ENCODE assay signal across 15 cellular contexts in genomic region chr14:64773046-64773445, GRCh38.
DNase-seq lines count a peak whose midpoint lies in the region; ATAC-seq, FAIRE-seq and TF ChIP-seq lines count a peak whose summit lies in the region.
"Had no signal": no experiment of that assay in that cellular context is flagged by ENCODE, and none has a peak within 500 bp of the region (broad histone marks: within the 10 kb centered on the region; RNA-seq: fewer than 3 reads in every experiment).

No MANE protein-coding gene starts in this region.

- no peak overlapping the region for H3K9ac ChIP-seq in HepG2 (ENCODE audit: insufficient read depth, low read depth, low read length)
- H3K9ac ChIP-seq in neuronal stem cell (ENCODE audit: low read depth, low read length, poor library complexity): no peak overlapping the region
- H3K9ac ChIP-seq: BLaER1 treated with 17β-estradiol and CSF1 and Interleukin-3, amounts not matched to agents 10 nM and 100 nM had no signal

- TF ChIP-seq RAD21 in HepG2 (CRISPR knock-in tag; IDR thresholded peaks at IDR 0.05): no peak

- H3K36me3 ChIP-seq in HepG2 (replicated peaks in 1 of 2; ENCODE audit: control insufficient read depth in 1 of 2, insufficient read depth in 2 of 2, low read length in 2 of 2) (no peaks in the 10 kb centered on the region), right lobe of liver (no peaks in the 10 kb centered on the region), bronchial epithelial cell (ENCODE audit: control insufficient read depth, insufficient read depth, low read length) (no peaks in the 10 kb centered on the region), neuronal stem cell (replicated peaks in 1 of 2; ENCODE audit: control insufficient read depth in 2 of 2, insufficient read depth in 2 of 2, low read length in 2 of 2) (no peaks in the 10 kb centered on the region)
- H3K36me3 ChIP-seq: BLaER1 treated with 17β-estradiol and CSF1 and Interleukin-3, amounts not matched to agents 10 nM and 100 nM had no signal

- H2BK120ac ChIP-seq in neuronal stem cell (ENCODE audit: low read depth, low read length): no peak overlapping the region

- POLR2A ChIA-PET in HepG2 (lab: Yijun Ruan, JAX): no interaction called here

- DNase-seq in HepG2 (ENCODE audit: low spot score) (no peak), right lobe of liver (no peak), bronchial epithelial cell (ENCODE audit: low read depth) (no peak), neuronal stem cell (ENCODE audit: low spot score) (no peak), mucosa of gallbladder (ENCODE audit: low spot score) (no peak)
- DNase-seq: Calu3; CD8-positive, alpha-beta T cell; DMS79 treated with DMSO at 0.1 percent for 48 hours; HFFc6; KBM-7 had no signal

- no peaks in the 10 kb centered on the region for H3K9me3 ChIP-seq in HepG2 (ENCODE audit: low read length)
- H3K9me3 ChIP-seq in right lobe of liver: no peaks in the 10 kb centered on the region
- H3K9me3 ChIP-seq in neuronal stem cell (replicated peaks in 1 of 2; ENCODE audit: control insufficient read depth in 2 of 2, insufficient read depth in 1 of 2, low read depth in 1 of 2, low read length in 2 of 2): peaks cover 8 to 25% of the 10 kb centered on the region in 2 donors

- no peak overlapping the region for H4K8ac ChIP-seq in neuronal stem cell (ENCODE audit: low read depth, low read length)

- H2BK5ac ChIP-seq in neuronal stem cell (ENCODE audit: low read length): peak overlapping the region; percentile 33

- H4K20me1 ChIP-seq in HepG2 (ENCODE audit: insufficient read depth, low read length): no peaks in the 10 kb centered on the region
- H4K20me1 ChIP-seq: BLaER1 treated with 17β-estradiol and CSF1 and Interleukin-3, amounts not matched to agents 10 nM and 100 nM had no signal

- H3K4ac ChIP-seq in neuronal stem cell (ENCODE audit: low read length): no peak overlapping the region

- peaks cover 1% of the 10 kb centered on the region for H3K4me1 ChIP-seq in HepG2 (ENCODE audit: insufficient read depth, low read length)
- H3K4me1 ChIP-seq in right lobe of liver: peaks cover 0 to 3% (median under 1%) of the 10 kb centered on the region in 4 donors
- peaks cover 0 to 4% of the 10 kb centered on the region in 2 donors for H3K4me1 ChIP-seq in neuronal stem cell (ENCODE audit: control insufficient read depth in 2 of 2, insufficient read depth in 1 of 2, low read depth in 1 of 2, low read length in 2 of 2)

- H3K23ac ChIP-seq in neuronal stem cell (ENCODE audit: low read depth, low read length, poor library complexity): no peak overlapping the region

- H2BK12ac ChIP-seq in neuronal stem cell (ENCODE audit: low read length): no peak overlapping the region

- TF ChIP-seq POLR2A in HepG2 (IDR thresholded peaks at IDR 0.05; ENCODE audit: insufficient read depth in 1 of 2, low read depth in 2 of 2, low read length in 2 of 2) (no peak), right lobe of liver (IDR thresholded peaks at IDR 0.05) (no peak)

- intact Hi-C loops in HepG2 (cut with micrococcal nuclease; ENCODE audit: unreplicated experiment) (loop anchor here (5.0 kb wide), 1 partner anchor 119 kb away; no protein-coding TSS in a partner anchor), right lobe of liver (cut with DNase I) (loop anchor here in 1 of 2 donors (10.0 kb wide), 1 partner anchor 102 kb away; the partner anchor contains the start of gene SPTB)

- H3K27ac ChIP-seq in HepG2 (ENCODE audit: extremely low read length, insufficient read depth, low read length) (no peak overlapping the region), right lobe of liver (no peak overlapping the region), neuronal stem cell (replicated peaks; ENCODE audit: low read length) (no peak overlapping the region)
- H3K27ac ChIP-seq: BLaER1 treated with 17β-estradiol and CSF1 and Interleukin-3, amounts not matched to agents 10 nM and 100 nM had no signal

- no peak for TF ChIP-seq EP300 in HepG2 (IDR thresholded peaks at IDR 0.05; ENCODE audit: low read depth in 2 of 2, low read length in 2 of 2)
- no peak for TF ChIP-seq EP300 in HepG2 (CRISPR knock-in tag; IDR thresholded peaks at IDR 0.05; ENCODE audit: borderline replicate concordance)

- no peak for TF ChIP-seq CTCF in HepG2 (CRISPR knock-in tag; IDR thresholded peaks at IDR 0.05)
- no peak for TF ChIP-seq CTCF in right lobe of liver (IDR thresholded peaks at IDR 0.05)
- TF ChIP-seq CTCF in bronchial epithelial cell (IDR thresholded peaks at IDR 0.05; ENCODE audit: insufficient read depth, low read length, severe bottlenecking): no peak

- no peak for FAIRE-seq in HepG2 (lab: Jason Lieb, UNC)
- peak; percentile 7 for FAIRE-seq in bronchial epithelial cell (lab: Jason Lieb, UNC)
- FAIRE-seq: GM12891 had no signal

- H2AK5ac ChIP-seq in neuronal stem cell (ENCODE audit: low read depth, low read length): peak overlapping the region; percentile 6

- no peak overlapping the region for H4K91ac ChIP-seq in neuronal stem cell (ENCODE audit: low read depth, low read length, poor library complexity)

- H3K79me1 ChIP-seq in neuronal stem cell (ENCODE audit: low read depth, low read length): no peaks in the 10 kb centered on the region

- in situ Hi-C loops in HepG2 (cut with HindIII; ENCODE audit: extremely low pct_ligation_motif_present, low pct_unique_long_range_greater_than_20kb): no loop called here

- CTCF ChIA-PET in HepG2 (lab: Yijun Ruan, JAX; ENCODE audit: low intra/inter-chr PET ratio, low total read pairs): no interaction called here

- H3K4me3 ChIP-seq in HepG2 (replicated peaks in 1 of 3; ENCODE audit: insufficient read depth in 1 of 3, low read depth in 2 of 3, low read length in 3 of 3) (no peak overlapping the region), right lobe of liver (no peak overlapping the region), bronchial epithelial cell (ENCODE audit: low read depth, low read length) (no peak overlapping the region), neuronal stem cell (ENCODE audit: low read length in 2 of 2) (no peak overlapping the region)
- H3K4me3 ChIP-seq: BLaER1 treated with 17β-estradiol and CSF1 and Interleukin-3, amounts not matched to agents 10 nM and 100 nM; GM23338 had no signal

- WGBS in HepG2 (ENCODE audit: low lambda C conversion rate): 70% methylated on average over 12 of the region's 18 CpGs
- no CpG with 5 or more reads among the region's 18 CpGs for whole genome bisulfite sequencing in right lobe of liver (ENCODE audit: insufficient coverage, low coverage, low lambda C conversion rate, missing lambda C conversion rate)
- no CpG with 5 or more reads among the region's 18 CpGs for WGBS in neuronal stem cell (ENCODE audit: extremely low coverage in 2 of 2, insufficient read length in 2 of 2, insufficient replicate concordance in 1 of 2), 2 donors

- no peak overlapping the region for H3K4me2 ChIP-seq in HepG2 (ENCODE audit: low read depth, low read length)
- no peak overlapping the region for H3K4me2 ChIP-seq in neuronal stem cell (ENCODE audit: insufficient read depth, low read length, poor library complexity, severe bottlenecking)
- H3K4me2 ChIP-seq: BLaER1 treated with 17β-estradiol and CSF1 and Interleukin-3, amounts not matched to agents 10 nM and 100 nM; GM23338 had no signal

- peaks cover 0 to 4% of the 10 kb centered on the region in 2 experiments; a peak in 3 of 5 replicates for H3K27me3 ChIP-seq in HepG2 (ENCODE audit: control insufficient read depth in 1 of 2, insufficient read depth in 2 of 2, low read length in 2 of 2)
- no peaks in the 10 kb centered on the region for H3K27me3 ChIP-seq in right lobe of liver
- peaks cover 4% of the 10 kb centered on the region for H3K27me3 ChIP-seq in bronchial epithelial cell (ENCODE audit: control insufficient read depth, insufficient read depth, low read length)
- peaks cover 0 to 19% (median 0%) of the 10 kb centered on the region in 3 experiments for H3K27me3 ChIP-seq in neuronal stem cell (ENCODE audit: control insufficient read depth in 3 of 3, insufficient read depth in 3 of 3, low read depth in 1 of 3, low read length in 3 of 3)
- H3K27me3 ChIP-seq: BLaER1 treated with 17β-estradiol and CSF1 and Interleukin-3, amounts not matched to agents 10 nM and 100 nM had no signal

- H2BK15ac ChIP-seq in neuronal stem cell (ENCODE audit: low read length): no peak overlapping the region

- H3K79me2 ChIP-seq in HepG2 (ENCODE audit: insufficient read depth, low read length): no peaks in the 10 kb centered on the region

- H2AFZ ChIP-seq in HepG2 (ENCODE audit: low read length): no peak overlapping the region
- no peak overlapping the region for H2AFZ ChIP-seq in neuronal stem cell (ENCODE audit: low read length)
- H2AFZ ChIP-seq: GM23338 had no signal

- H3K18ac ChIP-seq in neuronal stem cell (ENCODE audit: low read length): no peak overlapping the region

- no peak for ATAC-seq in HepG2
- no peak for ATAC-seq in right lobe of liver
- ATAC-seq in HG03139 (IDR thresholded peaks at IDR 0.05; ENCODE audit: unreplicated experiment): no peak
- ATAC-seq in GM18873 (IDR thresholded peaks at IDR 0.05; ENCODE audit: low FRiP score, unreplicated experiment): no peak
- ATAC-seq: CD8-positive, alpha-beta T cell had no signal

- H3K14ac ChIP-seq in neuronal stem cell (ENCODE audit: low read length): no peak overlapping the region

- BruUV-seq in HepG2 (replicated peaks; lab: Mats Ljungman, UMichigan): no TSS peak

TF ChIP-seq in HepG2, 621 proteins besides CTCF, POLR2A, EP300 and RAD21:
- TF ChIP-seq ZNF781 (CRISPR knock-in tag; IDR thresholded peaks at IDR 0.05; ENCODE audit: borderline replicate concordance, not compliant biosample characterization): no peak
- no peak for TF ChIP-seq RXRA (CRISPR knock-in tag; IDR thresholded peaks at IDR 0.05)
- TF ChIP-seq ZNF205 (CRISPR knock-in tag; IDR thresholded peaks at IDR 0.05): no peak
- peak; percentile 16; the same call in 1 of the 2 replicates for TF ChIP-seq RAD51 (IDR thresholded peaks at IDR 0.05; ENCODE audit: borderline replicate concordance)
- TF ChIP-seq POLR2AphosphoS2 (IDR thresholded peaks at IDR 0.05; ENCODE audit: low read depth, low read length): no peak
- no peak for TF ChIP-seq PTBP1 (IDR thresholded peaks at IDR 0.05; ENCODE audit: low read depth, low read length, poor library complexity, severe bottlenecking)
TF ChIP-seq in HepG2: peak in this region for 1.
